29 cellular contexts compared by ENCODE assay signal in the genomic region with DNA sequence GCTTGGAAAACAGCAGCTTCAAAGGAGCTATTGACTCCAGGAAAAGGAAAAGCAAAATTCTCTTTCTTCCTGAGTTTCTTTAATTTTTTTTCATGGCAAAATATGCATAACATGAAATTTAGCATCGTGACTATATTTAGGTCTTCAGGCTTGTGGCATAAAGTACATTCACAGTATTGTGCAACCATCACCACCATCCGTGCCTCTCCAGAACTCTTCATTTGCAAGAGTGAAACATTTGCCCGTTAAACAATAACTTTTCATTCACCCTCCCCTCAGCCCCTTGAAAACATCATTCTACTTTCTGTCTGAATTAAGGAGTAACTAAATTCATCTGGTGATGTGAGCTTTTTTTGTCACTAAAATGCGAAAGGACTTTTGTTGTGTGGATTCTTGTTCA.
A peak's percentile ranks its signal among the peaks of the same experiment; 100 is the strongest.
DNase-seq lines count a peak whose midpoint lies in the region; ATAC-seq, FAIRE-seq and TF ChIP-seq lines count a peak whose summit lies in the region.
"Had no signal": no experiment of that assay in that cellular context is flagged by ENCODE, and none has a peak within 500 bp of the region (broad histone marks: within the 10 kb centered on the region; RNA-seq: fewer than 3 reads in every experiment).

No MANE protein-coding gene starts in this region.

- no peak overlapping the region for H2AFZ ChIP-seq in HepG2 (ENCODE audit: low read length)
- H2AFZ ChIP-seq: parathyroid adenoma had no signal

- H3K9me3 ChIP-seq in HepG2 (ENCODE audit: low read length) (no peaks in the 10 kb centered on the region), right lobe of liver (no peaks in the 10 kb centered on the region), gastroesophageal sphincter (no peaks in the 10 kb centered on the region)
- H3K9me3 ChIP-seq: adrenal gland, body of pancreas, esophagus muscularis mucosa, gastrocnemius medialis, MG63, right atrium auricular region had no signal

- BruUV-seq in HepG2 (replicated peaks; lab: Mats Ljungman, UMichigan) = no TSS peak

- no peak for ATAC-seq in HepG2
- ATAC-seq in right lobe of liver = no peak
- ATAC-seq in gastroesophageal sphincter = no peak
- ATAC-seq: activated CD8-positive, alpha-beta T cell treated with anti-CD3 and anti-CD28 coated beads, Interleukin-2, amount 10 ng/mL, durations not matched to agents 7 days and 5 days; body of pancreas; gastrocnemius medialis; PC-3; Right ventricle myocardium inferior; stimulated activated naive CD8-positive, alpha-beta T cell treated with anti-CD3 and anti-CD28 coated beads, Interleukin-15, Interleukin-2, amounts not matched to agents 100 U/mL and 50 U/mL, for 24 hours had no signal

- H3K9ac ChIP-seq in HepG2 (ENCODE audit: insufficient read depth, low read depth, low read length) = no peak overlapping the region
- H3K9ac ChIP-seq: parathyroid adenoma had no signal

- FAIRE-seq in HepG2 (lab: Jason Lieb, UNC) = no peak
- FAIRE-seq: H54, urothelium cell line had no signal

- no peak overlapping the region for H3K27ac ChIP-seq in HepG2 (ENCODE audit: extremely low read length, insufficient read depth, low read length)
- H3K27ac ChIP-seq in right lobe of liver = no peak overlapping the region
- H3K27ac ChIP-seq in gastroesophageal sphincter = no peak overlapping the region
- H3K27ac ChIP-seq: adrenal gland, body of pancreas, esophagus muscularis mucosa, gastrocnemius medialis, parathyroid adenoma had no signal

- H3K4me2 ChIP-seq in HepG2 (ENCODE audit: low read depth, low read length) = no peak overlapping the region

- intact Hi-C loops in HepG2 (cut with micrococcal nuclease; ENCODE audit: unreplicated experiment) = no loop called here
- intact Hi-C loops in right lobe of liver (cut with DNase I) = no loop called here

- no peaks in the 10 kb centered on the region for H4K20me1 ChIP-seq in HepG2 (ENCODE audit: insufficient read depth, low read length)

- TF ChIP-seq RAD21 in HepG2 (CRISPR knock-in tag; IDR thresholded peaks at IDR 0.05) = no peak

- DNase-seq in HepG2 (ENCODE audit: low spot score) (no peak), right lobe of liver (no peak), NOMO-1 treated with dmso at 0.1 percent for 144 hours (lab: John Stamatoyannopoulos, UW; ENCODE audit: unreplicated experiment) (peak; percentile 20), foreskin fibroblast (peak; percentile 50 to 65), NCI-H2196 treated with DMSO at 0.1 percent for 48 hours (lab: John Stamatoyannopoulos, UW; ENCODE audit: unreplicated experiment) (no peak), NCI-H2081 treated with DMSO at 0.1 percent for 48 hours (lab: John Stamatoyannopoulos, UW) (no peak)
- DNase-seq in activated CD4-positive, alpha-beta T cell treated with anti-CD3 and anti-CD28 coated beads, Interleukin-2, amount 50 U/mL, for 1 hour = no peak
- DNase-seq: activated CD8-positive, alpha-beta T cell treated with anti-CD3 and anti-CD28 coated beads, Interleukin-2, amount 10 ng/mL, durations not matched to agents 7 days and 5 days; activated naive CD4-positive, alpha-beta T cell treated with anti-CD3 and anti-CD28 coated beads for 36 hours; adrenal gland; body of pancreas; cerebellar nuclear complex; DMS153; gastrocnemius medialis; hypothalamus; KG1; NCI-H1436 treated with DMSO at 0.1 percent for 48 hours; NCI-H82; PC-3; stimulated activated CD4-positive, alpha-beta T cell treated with anti-CD3 and anti-CD28 coated beads, Interleukin-2, amount 100 ng/mL, for 24 hours; stimulated activated naive CD8-positive, alpha-beta T cell treated with anti-CD3 and anti-CD28 coated beads, Interleukin-15, Interleukin-2, amounts not matched to agents 100 U/mL and 50 U/mL, for 24 hours had no signal

- TF ChIP-seq CTCF in HepG2 (CRISPR knock-in tag; IDR thresholded peaks at IDR 0.05) = no peak
- no peak for TF ChIP-seq CTCF in right lobe of liver (IDR thresholded peaks at IDR 0.05)
- no peak for TF ChIP-seq CTCF in foreskin fibroblast (IDR thresholded peaks at IDR 0.05; ENCODE audit: low read depth, low read length)
- TF ChIP-seq CTCF in gastroesophageal sphincter (IDR thresholded peaks at IDR 0.05) = no peak

- 1% methylated on average over 4 of the region's 4 CpGs for WGBS in HepG2 (ENCODE audit: low lambda C conversion rate)
- 37% methylated on average over 4 of the region's 4 CpGs for WGBS in right lobe of liver (ENCODE audit: insufficient coverage, low coverage, low lambda C conversion rate, missing lambda C conversion rate)
- 78 to 79% methylated on average over 4 of the region's 4 CpGs for WGBS in gastroesophageal sphincter (ENCODE audit: low coverage in 1 of 2), 2 donors

- in situ Hi-C loops in HepG2 (cut with HindIII; ENCODE audit: extremely low pct_ligation_motif_present, low pct_unique_long_range_greater_than_20kb) = no loop called here

- H3K4me1 ChIP-seq in HepG2 (ENCODE audit: insufficient read depth, low read length) (no peaks in the 10 kb centered on the region), right lobe of liver (no peaks in the 10 kb centered on the region), gastroesophageal sphincter (no peaks in the 10 kb centered on the region)
- H3K4me1 ChIP-seq: adrenal gland, gastrocnemius medialis, parathyroid adenoma had no signal

- TF ChIP-seq EP300 in HepG2 (IDR thresholded peaks at IDR 0.05; ENCODE audit: low read depth in 2 of 2, low read length in 2 of 2) (no peak), HepG2 (CRISPR knock-in tag; IDR thresholded peaks at IDR 0.05; ENCODE audit: borderline replicate concordance) (no peak), gastroesophageal sphincter (IDR thresholded peaks at IDR 0.05) (no peak)

- H3K79me2 ChIP-seq in HepG2 (ENCODE audit: insufficient read depth, low read length) = no peaks in the 10 kb centered on the region
- H3K79me2 ChIP-seq: parathyroid adenoma had no signal

- H3K36me3 ChIP-seq in HepG2 (replicated peaks in 1 of 2; ENCODE audit: control insufficient read depth in 1 of 2, insufficient read depth in 2 of 2, low read length in 2 of 2) (no peaks in the 10 kb centered on the region), right lobe of liver (no peaks in the 10 kb centered on the region), gastroesophageal sphincter (no peaks in the 10 kb centered on the region)
- H3K36me3 ChIP-seq: adrenal gland, esophagus muscularis mucosa, gastrocnemius medialis, MG63, right atrium auricular region had no signal

- CTCF ChIA-PET in HepG2 (lab: Yijun Ruan, JAX; ENCODE audit: low intra/inter-chr PET ratio, low total read pairs) = no interaction called here

- H3K4me3 ChIP-seq in HepG2 (replicated peaks in 1 of 3; ENCODE audit: insufficient read depth in 1 of 3, low read depth in 2 of 3, low read length in 3 of 3) (no peak overlapping the region), right lobe of liver (no peak overlapping the region), foreskin fibroblast (ENCODE audit: low read depth in 1 of 2, low read length in 2 of 2) (peak overlapping the region in 1 of 2 donors; percentile 25), gastroesophageal sphincter (no peak overlapping the region)
- H3K4me3 ChIP-seq: body of pancreas, esophagus muscularis mucosa, gastrocnemius medialis, MG63, right atrium auricular region had no signal

- no peak for TF ChIP-seq POLR2A in HepG2 (IDR thresholded peaks at IDR 0.05; ENCODE audit: insufficient read depth in 1 of 2, low read depth in 2 of 2, low read length in 2 of 2)
- TF ChIP-seq POLR2A in right lobe of liver (IDR thresholded peaks at IDR 0.05) = no peak
- TF ChIP-seq POLR2A in gastroesophageal sphincter (IDR thresholded peaks at IDR 0.05) = no peak

- peaks cover 0 to 26% of the 10 kb centered on the region in 2 experiments; a peak in 3 of 5 replicates for H3K27me3 ChIP-seq in HepG2 (ENCODE audit: control insufficient read depth in 1 of 2, insufficient read depth in 2 of 2, low read length in 2 of 2)
- H3K27me3 ChIP-seq in right lobe of liver = no peaks in the 10 kb centered on the region
- no peaks in the 10 kb centered on the region for H3K27me3 ChIP-seq in gastroesophageal sphincter
- H3K27me3 ChIP-seq: adrenal gland, body of pancreas, esophagus muscularis mucosa, gastrocnemius medialis, MG63, right atrium auricular region had no signal

- POLR2A ChIA-PET in HepG2 (lab: Yijun Ruan, JAX) = no interaction called here

TF ChIP-seq in HepG2, 621 proteins besides CTCF, POLR2A, EP300 and RAD21:
- TF ChIP-seq ONECUT2 (CRISPR knock-in tag; IDR thresholded peaks at IDR 0.05) (no peak), ZBTB42 (CRISPR knock-in tag; IDR thresholded peaks at IDR 0.05) (no peak), ZNF234 (CRISPR knock-in tag; conservative IDR thresholded peaks at IDR 0.05) (no peak), JUND (CRISPR knock-in tag; IDR thresholded peaks at IDR 0.05) (no peak), CEBPB (IDR thresholded peaks at IDR 0.05; ENCODE audit: borderline replicate concordance, low read depth, low read length) (peak; percentile 70; the same call in 1 of the 2 replicates)
- TF ChIP-seq, protein P1, sequence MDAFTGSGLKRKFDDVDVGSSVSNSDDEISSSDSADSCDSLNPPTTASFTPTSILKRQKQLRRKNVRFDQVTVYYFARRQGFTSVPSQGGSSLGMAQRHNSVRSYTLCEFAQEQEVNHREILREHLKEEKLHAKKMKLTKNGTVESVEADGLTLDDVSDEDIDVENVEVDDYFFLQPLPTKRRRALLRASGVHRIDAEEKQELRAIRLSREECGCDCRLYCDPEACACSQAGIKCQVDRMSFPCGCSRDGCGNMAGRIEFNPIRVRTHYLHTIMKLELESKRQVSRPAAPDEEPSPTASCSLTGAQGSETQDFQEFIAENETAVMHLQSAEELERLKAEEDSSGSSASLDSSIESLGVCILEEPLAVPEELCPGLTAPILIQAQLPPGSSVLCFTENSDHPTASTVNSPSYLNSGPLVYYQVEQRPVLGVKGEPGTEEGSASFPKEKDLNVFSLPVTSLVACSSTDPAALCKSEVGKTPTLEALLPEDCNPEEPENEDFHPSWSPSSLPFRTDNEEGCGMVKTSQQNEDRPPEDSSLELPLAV (CRISPR knock-in tag; conservative IDR thresholded peaks at IDR 0.05; ENCODE audit: low read depth) = no peak

Comparison
In these comparisons a context has a peak if more than half of its experiments do, and no peak if none do; other contexts are left out.
1. DNase-seq: peak in NOMO-1 treated with dmso at 0.1 percent for 144 hours (single experiment) and foreskin fibroblast (2 of 2); none in HepG2 (single experiment), right lobe of liver (0 of 3), NCI-H2196 treated with DMSO at 0.1 percent for 48 hours (single experiment), activated CD4-positive, alpha-beta T cell treated with anti-CD3 and anti-CD28 coated beads, Interleukin-2, amount 50 U/mL, for 1 hour (single experiment) and NCI-H2081 treated with DMSO at 0.1 percent for 48 hours (single experiment).